20 cellular contexts compared by ENCODE assay signal in genomic region chr14:61532818-61533217, GRCh38.
DNase-seq lines count a peak whose midpoint lies in the region; ATAC-seq, FAIRE-seq and TF ChIP-seq lines count a peak whose summit lies in the region.
"Had no signal": no experiment of that assay in that cellular context is flagged by ENCODE, and none has a peak within 500 bp of the region (broad histone marks: within the 10 kb centered on the region; RNA-seq: fewer than 3 reads in every experiment).

No MANE protein-coding gene starts in this region.

- H3K27ac Mint-ChIP-seq in activated naive CD4-positive, alpha-beta T cell treated with anti-CD3 and anti-CD28 coated beads, Interleukin-2, amount 50 U/mL, for 24 hours, result peak overlapping the region; percentile 82
- peak overlapping the region; percentile 67 to 73 for H3K27ac Mint-ChIP-seq in T-cell

- TF ChIP-seq CTCF in HepG2 (CRISPR knock-in tag; IDR thresholded peaks at IDR 0.05), result no peak
- TF ChIP-seq CTCF in transverse colon (IDR thresholded peaks at IDR 0.05), result no peak

- peaks cover 84% of the 10 kb centered on the region for H3K4me1 Mint-ChIP-seq in activated naive CD4-positive, alpha-beta T cell treated with anti-CD3 and anti-CD28 coated beads, Interleukin-2, amount 50 U/mL, for 24 hours
- peaks cover 66 to 87% (median 77%) of the 10 kb centered on the region in 3 donors for H3K4me1 Mint-ChIP-seq in T-cell

- H3K36me3 ChIP-seq in HepG2 (replicated peaks in 1 of 2; ENCODE audit: control insufficient read depth in 1 of 2, insufficient read depth in 2 of 2, low read length in 2 of 2) (no peaks in the 10 kb centered on the region), transverse colon (no peaks in the 10 kb centered on the region)
- H3K36me3 ChIP-seq: right lobe of liver had no signal

- TF ChIP-seq RAD21 in HepG2 (CRISPR knock-in tag; IDR thresholded peaks at IDR 0.05), result no peak

- ATAC-seq in T-cell (replicated peaks in 1 of 4) (no peak), HepG2 (no peak), HG03139 (IDR thresholded peaks at IDR 0.05; ENCODE audit: unreplicated experiment) (no peak)
- ATAC-seq: right lobe of liver had no signal

- intact Hi-C loops in HepG2 (cut with micrococcal nuclease; ENCODE audit: unreplicated experiment) (loop anchor here (10.0 kb wide), 1 partner anchor 302 kb away; no protein-coding TSS in a partner anchor), transverse colon (cut with DNase I; ENCODE audit: low total_unique reads) (no loop called here)

- H2AFZ ChIP-seq in HepG2 (ENCODE audit: low read length), result no peak overlapping the region
- H2AFZ ChIP-seq: GM23248 had no signal

- FAIRE-seq in HepG2 (lab: Jason Lieb, UNC), result no peak
- FAIRE-seq: endometrium had no signal

- H3K27ac ChIP-seq in HepG2 (ENCODE audit: extremely low read length, insufficient read depth, low read length) (no peak overlapping the region), transverse colon (peak overlapping the region; percentile 75 to 81 (median 80))
- H3K27ac ChIP-seq: KMS-11, right lobe of liver had no signal

- BruUV-seq in HepG2 (replicated peaks; lab: Mats Ljungman, UMichigan), result no TSS peak

- DNase-seq in activated naive CD4-positive, alpha-beta T cell treated with Interleukin-2 at 50 U/mL for 16 hours, result no peak
- DNase-seq in T-cell (no peak), HepG2 (ENCODE audit: low spot score) (no peak), transverse colon (no peak), RKO (ENCODE audit: low spot score) (no peak), NCI-H2227 treated with DMSO at 0.1 percent for 48 hours (lab: John Stamatoyannopoulos, UW) (no peak)
- DNase-seq: amygdala; GM23248; hippocampal formation; NCI-H1092; NCI-H2107; NCI-H69; occipital lobe; OCI-M1; stimulated activated CD4-positive, alpha-beta T cell treated with anti-CD3 and anti-CD28 coated beads, Interleukin-2, amount 100 ng/mL, for 24 hours had no signal

- in situ Hi-C loops in HepG2 (cut with HindIII; ENCODE audit: extremely low pct_ligation_motif_present, low pct_unique_long_range_greater_than_20kb), result loop anchor here (10.0 kb wide), 1 partner anchor 58 kb away; no protein-coding TSS in a partner anchor
- in situ Hi-C loops in transverse colon (cut with MboI; ENCODE audit: low pct_ligation_motif_present in 1 of 4, low pct_unique_long_range_greater_than_20kb in 1 of 4, low sequenced_read_pairs in 3 of 4), result no loop called here

- peaks cover 52% of the 10 kb centered on the region for H3K36me3 Mint-ChIP-seq in activated naive CD4-positive, alpha-beta T cell treated with anti-CD3 and anti-CD28 coated beads, Interleukin-2, amount 50 U/mL, for 24 hours
- peaks cover 79% of the 10 kb centered on the region for H3K36me3 Mint-ChIP-seq in T-cell

- CTCF ChIA-PET in T-cell (lab: Charles Lee) (interaction anchor here (0.7 kb wide), 3 partner anchors 11 to 266 kb away, joined by 3 to 5 read pairs (median 3); no protein-coding TSS in a partner anchor), HepG2 (lab: Yijun Ruan, JAX; ENCODE audit: low intra/inter-chr PET ratio, low total read pairs) (no interaction called here)

- no peaks in the 10 kb centered on the region for H3K27me3 Mint-ChIP-seq in activated naive CD4-positive, alpha-beta T cell treated with anti-CD3 and anti-CD28 coated beads, Interleukin-2, amount 50 U/mL, for 24 hours
- H3K27me3 Mint-ChIP-seq in T-cell, result no peaks in the 10 kb centered on the region

- POLR2A ChIA-PET in T-cell (lab: Charles Lee) (interaction anchor here (0.7 kb wide), 4 partner anchors 24 to 171 kb away, joined by 3 to 6 read pairs (median 4); no protein-coding TSS in a partner anchor), HepG2 (lab: Yijun Ruan, JAX) (interaction anchor here (1.5 kb wide), 1 partner anchor 21 kb away, joined by 4 read pairs; no protein-coding TSS in a partner anchor)

- H3K27me3 ChIP-seq in HepG2 (ENCODE audit: control insufficient read depth in 1 of 2, insufficient read depth in 2 of 2, low read length in 2 of 2) (no peaks in the 10 kb centered on the region), transverse colon (no peaks in the 10 kb centered on the region)
- H3K27me3 ChIP-seq: right lobe of liver had no signal

- TF ChIP-seq POLR2A in HepG2 (IDR thresholded peaks at IDR 0.05; ENCODE audit: insufficient read depth in 1 of 2, low read depth in 2 of 2, low read length in 2 of 2) (no peak), transverse colon (IDR thresholded peaks at IDR 0.05) (no peak)

- H3K4me3 ChIP-seq in HepG2 (replicated peaks in 1 of 3; ENCODE audit: insufficient read depth in 1 of 3, low read depth in 2 of 3, low read length in 3 of 3) (no peak overlapping the region), transverse colon (no peak overlapping the region)
- H3K4me3 ChIP-seq: GM23248, right lobe of liver had no signal

- peak overlapping the region; percentile 8 for H3K4me3 Mint-ChIP-seq in activated naive CD4-positive, alpha-beta T cell treated with anti-CD3 and anti-CD28 coated beads, Interleukin-2, amount 50 U/mL, for 24 hours
- H3K4me3 Mint-ChIP-seq in T-cell, result no peak overlapping the region

- H3K79me2 ChIP-seq in HepG2 (ENCODE audit: insufficient read depth, low read length), result no peaks in the 10 kb centered on the region

- no peak overlapping the region for H3K4me2 ChIP-seq in HepG2 (ENCODE audit: low read depth, low read length)
- H3K4me2 ChIP-seq: KMS-11 had no signal

- no peaks in the 10 kb centered on the region for H4K20me1 ChIP-seq in HepG2 (ENCODE audit: insufficient read depth, low read length)

- TF ChIP-seq EP300 in HepG2 (IDR thresholded peaks at IDR 0.05; ENCODE audit: low read depth in 2 of 2, low read length in 2 of 2) (no peak), HepG2 (CRISPR knock-in tag; IDR thresholded peaks at IDR 0.05; ENCODE audit: borderline replicate concordance) (no peak), transverse colon (IDR thresholded peaks at IDR 0.05; ENCODE audit: low read depth) (no peak)

- H3K4me1 ChIP-seq in HepG2 (ENCODE audit: insufficient read depth, low read length) (peaks cover 67% of the 10 kb centered on the region), transverse colon (peaks cover 11 to 68% (median 49%) of the 10 kb centered on the region in 4 donors)

- H3K9ac ChIP-seq in HepG2 (ENCODE audit: insufficient read depth, low read depth, low read length), result no peak overlapping the region
- H3K9ac ChIP-seq: GM23248, KMS-11 had no signal

- WGBS in HepG2 (ENCODE audit: low lambda C conversion rate), result 98% methylated on average over 6 of the region's 6 CpGs
- 59 to 68% methylated on average over 4 to 6 of the region's 6 CpGs for WGBS in transverse colon (ENCODE audit: low coverage in 1 of 2), 2 donors

- peaks cover 4% of the 10 kb centered on the region for H3K9me3 Mint-ChIP-seq in activated naive CD4-positive, alpha-beta T cell treated with anti-CD3 and anti-CD28 coated beads, Interleukin-2, amount 50 U/mL, for 24 hours
- no peaks in the 10 kb centered on the region for H3K9me3 Mint-ChIP-seq in T-cell

- no peaks in the 10 kb centered on the region for H3K9me3 ChIP-seq in HepG2 (ENCODE audit: low read length)
- no peaks in the 10 kb centered on the region for H3K9me3 ChIP-seq in transverse colon
- H3K9me3 ChIP-seq: right lobe of liver had no signal

TF ChIP-seq in HepG2, 621 proteins besides CTCF, POLR2A, EP300 and RAD21:
- TF ChIP-seq KLF12 (CRISPR knock-in tag; IDR thresholded peaks at IDR 0.05; ENCODE audit: borderline replicate concordance) (no peak), E2F2 (CRISPR knock-in tag; IDR thresholded peaks at IDR 0.05; ENCODE audit: borderline replicate concordance) (no peak), SP4 (CRISPR knock-in tag; IDR thresholded peaks at IDR 0.05) (no peak), TAF15 (IDR thresholded peaks at IDR 0.05; ENCODE audit: low read depth, low read length, poor library complexity, severe bottlenecking) (no peak), NCOA2 (CRISPR knock-in tag; IDR thresholded peaks at IDR 0.05) (no peak), ZNF768 (CRISPR knock-in tag; IDR thresholded peaks at IDR 0.05) (peak; percentile 63; the same call in 1 of the 2 replicates), ZNF878 (CRISPR knock-in tag; IDR thresholded peaks at IDR 0.05) (no peak)
TF ChIP-seq in HepG2: peak in this region for 1.
